ENCODE assay signal across 8 cellular contexts in the genomic region with DNA sequence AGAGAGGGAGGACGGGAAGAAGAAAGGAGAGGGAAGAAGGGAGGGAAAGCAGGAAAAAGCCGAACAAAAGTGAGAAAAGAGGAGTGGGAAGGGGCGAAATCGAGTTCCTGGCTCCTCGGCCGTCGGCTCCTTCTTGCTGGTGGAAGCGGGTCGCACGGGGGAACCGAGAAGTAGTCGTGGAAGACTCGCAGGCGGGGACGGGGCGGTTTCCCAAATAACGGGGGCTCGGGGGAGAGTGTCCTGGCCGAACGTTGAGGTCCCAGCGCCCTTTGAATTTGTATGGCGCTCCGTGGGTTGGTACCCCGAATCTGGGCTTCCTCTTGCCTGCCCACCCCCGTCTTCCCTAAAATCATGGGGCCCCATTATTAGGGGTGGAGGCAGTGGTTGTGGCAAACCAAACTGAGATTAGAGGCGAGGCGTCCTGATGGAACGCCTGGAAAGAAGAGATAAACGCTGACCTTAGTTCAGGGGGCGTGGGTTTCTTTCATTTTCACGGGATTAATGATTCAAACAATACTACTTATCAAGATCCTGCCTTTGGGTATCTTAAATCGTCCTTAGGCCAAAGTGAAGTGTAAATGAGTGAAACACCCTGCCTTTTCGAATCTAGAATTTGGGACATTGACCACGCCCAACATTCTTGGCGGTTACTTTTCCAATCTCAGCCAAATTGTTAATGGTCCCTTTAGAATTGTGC. TPM values are rescaled to one million over a fixed set of nuclear protein-coding genes. Genes with fewer than 3 reads are reported as not detected.
DNase-seq lines count a peak whose midpoint lies in the region; ATAC-seq and TF ChIP-seq lines count a peak whose summit lies in the region.

No MANE protein-coding gene starts in this region.

- peak overlapping the region; percentile 95 for H3K4me3 ChIP-seq in SK-N-MC
- H3K4me3 ChIP-seq in ectodermal cell (ENCODE audit: insufficient read depth, low read depth, low read length), result peak overlapping the region; percentile 76
- H3K4me3 ChIP-seq in mononuclear cell (ENCODE audit: low read length), result peak overlapping the region; percentile 56
- peak overlapping the region; percentile 92 for H3K4me3 ChIP-seq in upper lobe of right lung

- peak overlapping the region; percentile 87 for H3K9ac ChIP-seq in SK-N-MC (ENCODE audit: insufficient read length)

- intact Hi-C loops in upper lobe of right lung (cut with DNase I), result loop anchor here (10.0 kb wide), 1 partner anchor 180 kb away; no protein-coding TSS in a partner anchor

- WGBS in ectodermal cell, 2 experiments, result 3 to 4% methylated on average over 35 of the region's 35 CpGs

- ATAC-seq in upper lobe of right lung (no peak), GM21423 (IDR thresholded peaks at IDR 0.05; ENCODE audit: unreplicated experiment) (no peak), GM21619 (IDR thresholded peaks at IDR 0.05; ENCODE audit: unreplicated experiment) (no peak)

- TF ChIP-seq CTCF in upper lobe of right lung (IDR thresholded peaks at IDR 0.05), result no peak

- H3K36me3 ChIP-seq in SK-N-MC (ENCODE audit: insufficient read depth, low read length), result peaks cover 11% of the 10 kb centered on the region
- no peaks in the 10 kb centered on the region for H3K36me3 ChIP-seq in ectodermal cell (ENCODE audit: control insufficient read depth, insufficient read depth, low read length)
- H3K36me3 ChIP-seq in upper lobe of right lung, result no peaks in the 10 kb centered on the region

- 0 out of 2 replicates have a peak, but pooled peaks cover under 1% of the 10 kb centered on the region for H3K9me3 ChIP-seq in SK-N-MC (ENCODE audit: low read depth, low read length)
- H3K9me3 ChIP-seq in ectodermal cell (ENCODE audit: control insufficient read depth, low read length), result no peaks in the 10 kb centered on the region
- no peaks in the 10 kb centered on the region for H3K9me3 ChIP-seq in mononuclear cell (ENCODE audit: low read depth, low read length)
- H3K9me3 ChIP-seq in upper lobe of right lung, result no peaks in the 10 kb centered on the region

- H3K27me3 ChIP-seq in ectodermal cell (ENCODE audit: control insufficient read depth, insufficient read depth, low read length, poor library complexity, severe bottlenecking) (peaks cover 5% of the 10 kb centered on the region), mononuclear cell (ENCODE audit: insufficient read depth, low read length) (no peaks in the 10 kb centered on the region), upper lobe of right lung (no peaks in the 10 kb centered on the region)

- H3K27ac ChIP-seq in SK-N-MC, result peak overlapping the region; percentile 91
- H3K27ac ChIP-seq in ectodermal cell (ENCODE audit: insufficient read depth, low read depth, low read length, poor library complexity, severe bottlenecking), result peak overlapping the region; percentile 71
- H3K27ac ChIP-seq in upper lobe of right lung, result peak overlapping the region; percentile 74

- H3K4me1 ChIP-seq in ectodermal cell (ENCODE audit: control insufficient read depth, insufficient read depth, low read length), result no peaks in the 10 kb centered on the region
- H3K4me1 ChIP-seq in mononuclear cell (ENCODE audit: insufficient read depth, low read length), result peaks cover 20% of the 10 kb centered on the region
- peaks cover 12% of the 10 kb centered on the region for H3K4me1 ChIP-seq in upper lobe of right lung

- peak; percentile 51 for DNase-seq in NCI-H82 (lab: John Stamatoyannopoulos, UW)
- DNase-seq in NCI-H82 treated with DMSO at 0.1 percent for 48 hours (lab: John Stamatoyannopoulos, UW; ENCODE audit: unreplicated experiment), result no peak
- no peak for DNase-seq in SK-N-MC (ENCODE audit: low read depth, low spot score)
- no peak for DNase-seq in upper lobe of right lung

RNA-seq across cellular contexts. Expression of a gene that starts 0.9 kb away (rescaled TPM):
- 65.0 TPM for polyA plus RNA-seq in ectodermal cell (2013, experiment 1 of 4)
- polyA plus RNA-seq in ectodermal cell (2013, experiment 2 of 4), result 75.4 TPM
- polyA plus RNA-seq in ectodermal cell (2013, experiment 3 of 4), result 57.9 TPM
- 63.6 TPM for polyA plus RNA-seq in ectodermal cell (2013, experiment 4 of 4)
- total RNA-seq in mononuclear cell (1.7 TPM), upper lobe of right lung (18.8 TPM)
